ENCODE assay signal across 11 cellular contexts in genomic region chr5:107425541-107426031, GRCh38.
DNase-seq lines count a peak whose midpoint lies in the region; TF ChIP-seq lines count a peak whose summit lies in the region.
"Had no signal": no experiment of that assay in that cellular context is flagged by ENCODE, and none has a peak within 500 bp of the region (broad histone marks: within the 10 kb centered on the region; RNA-seq: fewer than 3 reads in every experiment).

No MANE protein-coding gene starts in this region.

- in situ Hi-C loops in GM23248 (cut with MboI), result no loop called here

- TF ChIP-seq CTCF in foreskin fibroblast (IDR thresholded peaks at IDR 0.05; ENCODE audit: low read depth, low read length), result no peak

- no peaks in the 10 kb centered on the region for H3K36me3 ChIP-seq in GM23248 (ENCODE audit: low read depth)
- H3K36me3 ChIP-seq: gastroesophageal sphincter had no signal

- H3K27me3 ChIP-seq in GM23248 (replicated peaks; ENCODE audit: insufficient read depth), result no peaks in the 10 kb centered on the region
- H3K27me3 ChIP-seq: gastroesophageal sphincter had no signal

- peak overlapping the region; percentile 12 for H3K27ac ChIP-seq in GM23248
- H3K27ac ChIP-seq: gastroesophageal sphincter had no signal

- no peaks in the 10 kb centered on the region for H4K20me1 ChIP-seq in GM23248 (ENCODE audit: insufficient read depth)

- no peaks in the 10 kb centered on the region for H3K9me2 ChIP-seq in GM23248 (ENCODE audit: insufficient read depth)

- no peak overlapping the region for H3K9ac ChIP-seq in GM23248

- H3K4me2 ChIP-seq in GM23248 (ENCODE audit: unreplicated experiment), result peak overlapping the region; percentile 25

- H3K4me1 ChIP-seq in GM23248 (ENCODE audit: insufficient read depth), result peaks cover 32% of the 10 kb centered on the region
- H3K4me1 ChIP-seq: gastroesophageal sphincter had no signal

- no peaks in the 10 kb centered on the region for H3K9me3 ChIP-seq in GM23248 (ENCODE audit: low read depth)
- H3K9me3 ChIP-seq: gastroesophageal sphincter had no signal

- H2AFZ ChIP-seq in GM23248, result no peak overlapping the region

- DNase-seq in GM23248, result peak; percentile 83
- peak; percentile 11 for DNase-seq in SW480 (ENCODE audit: low spot score)
- peak; percentile 71 to 82 for DNase-seq in foreskin fibroblast
- peak; percentile 40 for DNase-seq in stromal cell of bone marrow (ENCODE audit: low read depth)
- no peak for DNase-seq in T-helper 9 cell
- no peak for DNase-seq in NCI-H1930 (lab: John Stamatoyannopoulos, UW)
- no peak for DNase-seq in NCI-H128 (lab: John Stamatoyannopoulos, UW; ENCODE audit: unreplicated experiment)
- DNase-seq in NCI-H1417 treated with DMSO at 0.1 percent for 48 hours (lab: John Stamatoyannopoulos, UW), result no peak
- DNase-seq: activated CD4-positive, alpha-beta T cell treated with anti-CD3 and anti-CD28 coated beads for 4 hours; stimulated activated naive CD4-positive, alpha-beta T cell treated with Interleukin-2 at 50 U/mL for 16 hours had no signal

- no peaks in the 10 kb centered on the region for H3K79me2 ChIP-seq in GM23248 (ENCODE audit: insufficient read depth)

- H3F3A ChIP-seq in GM23248 (ENCODE audit: insufficient read depth), result peaks cover 27% of the 10 kb centered on the region

- no peak overlapping the region for H3K4me3 ChIP-seq in GM23248
- H3K4me3 ChIP-seq in foreskin fibroblast (ENCODE audit: low read depth in 1 of 2, low read length in 2 of 2), result no peak overlapping the region
- H3K4me3 ChIP-seq: gastroesophageal sphincter had no signal

- WGBS in GM23248 (ENCODE audit: low coverage in 1 of 2, low lambda C conversion rate in 2 of 2, missing lambda C conversion rate in 2 of 2), 2 experiments, result 0 to 1% methylated on average over 2 of the region's 2 CpGs

Comparison
In these comparisons a context has a peak if more than half of its experiments do, and no peak if none do; other contexts are left out.
1. DNase-seq: peak in GM23248 (single experiment), SW480 (single experiment), foreskin fibroblast (2 of 2) and stromal cell of bone marrow (single experiment); none in T-helper 9 cell (single experiment), NCI-H1930 (0 of 2), NCI-H128 (single experiment) and NCI-H1417 treated with DMSO at 0.1 percent for 48 hours (single experiment).